Comparison of ENCODE assay signal across 8 cellular contexts in genomic region chr13:33761744-33762143, GRCh38. TPM values are rescaled to one million over a fixed set of nuclear protein-coding genes. Genes with fewer than 3 reads are reported as not detected.
A peak's percentile ranks its signal among the peaks of the same experiment; 100 is the strongest.
DNase-seq lines count a peak whose midpoint lies in the region; ATAC-seq and TF ChIP-seq lines count a peak whose summit lies in the region.

No MANE protein-coding gene starts in this region.

- TF ChIP-seq CTCF in BJ (IDR thresholded peaks at IDR 0.05; ENCODE audit: insufficient read depth, low read depth, low read length) = peak; percentile 39
- TF ChIP-seq CTCF in GM10248 (IDR thresholded peaks at IDR 0.05; ENCODE audit: control extremely low read depth, extremely low read depth, low read depth, missing control alignments) = no peak

- TF ChIP-seq RAD21 in Ishikawa (IDR thresholded peaks at IDR 0.05; ENCODE audit: low read depth) = no peak

- ATAC-seq in GM18858 (IDR thresholded peaks at IDR 0.05; ENCODE audit: unreplicated experiment) = no peak
- no peak for ATAC-seq in HG03139 (IDR thresholded peaks at IDR 0.05; ENCODE audit: unreplicated experiment)

- no peaks in the 10 kb centered on the region for H3K36me3 ChIP-seq in BJ (ENCODE audit: control insufficient read depth, insufficient read depth, low read length)

- CTCF ChIA-PET in BJ (lab: Yijun Ruan, JAX) (interaction anchor here (1.0 to 2.2 kb wide), 4 partner anchors 9 to 1401 kb away, joined by 3 to 7 read pairs (median 3); no protein-coding TSS in a partner anchor), GM10248 (lab: Yijun Ruan, JAX) (interaction anchor here (0.9 to 2.2 kb wide), 4 partner anchors 9 to 26 kb away, joined by 3 to 9 read pairs (median 4); no protein-coding TSS in a partner anchor)

- no peak for DNase-seq in BJ (ENCODE audit: low read depth)
- peak; percentile 75 to 83 for DNase-seq in SHP77 (lab: John Stamatoyannopoulos, UW)
- DNase-seq in hepatic stellate cell (ENCODE audit: low spot score) = peak; percentile 9
- DNase-seq in GM10248 (ENCODE audit: extremely low spot score) = no peak
- no peak for DNase-seq in GF-D8 (lab: John Stamatoyannopoulos, UW)

- H3K4me3 ChIP-seq in BJ (ENCODE audit: low read depth, low read length) = no peak overlapping the region

- POLR2A ChIA-PET in BJ (lab: Charles Lee) = interaction anchor here (0.6 kb wide), 1 partner anchor 805 kb away, joined by 3 read pairs; no protein-coding TSS in a partner anchor
- POLR2A ChIA-PET in GM10248 (lab: Yijun Ruan, JAX) = no interaction called here

- TF ChIP-seq EP300 in Ishikawa (IDR thresholded peaks at IDR 0.05; ENCODE audit: borderline replicate concordance) = no peak

- H3K27me3 ChIP-seq in BJ (ENCODE audit: control insufficient read depth, insufficient read depth, low read length) = peaks cover 1% of the 10 kb centered on the region

TF ChIP-seq in Ishikawa, 13 proteins besides CTCF, POLR2A, EP300 and RAD21:
- TF ChIP-seq YY1 (IDR thresholded peaks at IDR 0.05; ENCODE audit: low read depth) = 0 out of 2 replicates have a peak, but pooled peaks have one; percentile 19
- TF ChIP-seq, protein P1, sequence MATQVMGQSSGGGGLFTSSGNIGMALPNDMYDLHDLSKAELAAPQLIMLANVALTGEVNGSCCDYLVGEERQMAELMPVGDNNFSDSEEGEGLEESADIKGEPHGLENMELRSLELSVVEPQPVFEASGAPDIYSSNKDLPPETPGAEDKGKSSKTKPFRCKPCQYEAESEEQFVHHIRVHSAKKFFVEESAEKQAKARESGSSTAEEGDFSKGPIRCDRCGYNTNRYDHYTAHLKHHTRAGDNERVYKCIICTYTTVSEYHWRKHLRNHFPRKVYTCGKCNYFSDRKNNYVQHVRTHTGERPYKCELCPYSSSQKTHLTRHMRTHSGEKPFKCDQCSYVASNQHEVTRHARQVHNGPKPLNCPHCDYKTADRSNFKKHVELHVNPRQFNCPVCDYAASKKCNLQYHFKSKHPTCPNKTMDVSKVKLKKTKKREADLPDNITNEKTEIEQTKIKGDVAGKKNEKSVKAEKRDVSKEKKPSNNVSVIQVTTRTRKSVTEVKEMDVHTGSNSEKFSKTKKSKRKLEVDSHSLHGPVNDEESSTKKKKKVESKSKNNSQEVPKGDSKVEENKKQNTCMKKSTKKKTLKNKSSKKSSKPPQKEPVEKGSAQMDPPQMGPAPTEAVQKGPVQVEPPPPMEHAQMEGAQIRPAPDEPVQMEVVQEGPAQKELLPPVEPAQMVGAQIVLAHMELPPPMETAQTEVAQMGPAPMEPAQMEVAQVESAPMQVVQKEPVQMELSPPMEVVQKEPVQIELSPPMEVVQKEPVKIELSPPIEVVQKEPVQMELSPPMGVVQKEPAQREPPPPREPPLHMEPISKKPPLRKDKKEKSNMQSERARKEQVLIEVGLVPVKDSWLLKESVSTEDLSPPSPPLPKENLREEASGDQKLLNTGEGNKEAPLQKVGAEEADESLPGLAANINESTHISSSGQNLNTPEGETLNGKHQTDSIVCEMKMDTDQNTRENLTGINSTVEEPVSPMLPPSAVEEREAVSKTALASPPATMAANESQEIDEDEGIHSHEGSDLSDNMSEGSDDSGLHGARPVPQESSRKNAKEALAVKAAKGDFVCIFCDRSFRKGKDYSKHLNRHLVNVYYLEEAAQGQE (IDR thresholded peaks at IDR 0.05; ENCODE audit: low read depth) = no peak

RNA-seq across cellular contexts. Expression of gene RFC3, which starts 56.2 kb away (rescaled TPM):
- polyA plus RNA-seq in BJ (2011; rRNA removed) = 4.6 and 9.4 TPM in 2 replicates
- 5.1 and 5.8 TPM in 2 replicates for polyA minus RNA-seq in BJ (2011; rRNA and poly(A)+ RNA removed)

Comparison
In these comparisons a context has a peak if more than half of its experiments do, and no peak if none do; other contexts are left out.
1. DNase-seq: peak in SHP77 (2 of 2) and hepatic stellate cell (single experiment); none in BJ (single experiment), GM10248 (single experiment) and GF-D8 (single experiment).